In the genomic region with DNA sequence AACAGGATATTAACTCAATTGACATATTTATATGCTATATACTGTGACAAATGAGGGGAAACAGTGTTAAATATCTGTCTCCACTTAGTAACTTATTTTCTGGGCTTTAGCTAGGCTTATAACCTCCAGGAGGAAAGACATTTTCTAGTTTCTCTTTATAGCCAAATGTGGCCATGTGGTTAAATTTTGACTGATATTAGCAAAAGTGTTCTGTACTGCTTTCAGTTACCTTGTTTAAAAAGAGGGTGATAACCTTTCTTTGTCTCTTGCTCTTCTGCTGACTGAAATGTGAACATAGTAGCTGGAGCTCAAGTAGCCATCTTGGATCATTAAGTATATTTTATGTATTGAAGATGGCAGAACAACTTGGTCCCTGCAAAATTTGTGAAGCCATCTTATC, we compare ENCODE assay signal across 15 cellular contexts.
"Had no signal": no experiment of that assay in that cellular context is flagged by ENCODE, and none has a peak within 500 bp of the region (broad histone marks: within the 10 kb centered on the region; RNA-seq: fewer than 3 reads in every experiment).

No MANE protein-coding gene starts in this region.

- FAIRE-seq: keratinocyte had no signal

- H3K4me3 Mint-ChIP-seq: nephron, WTC11 had no signal

- H3K4me3 ChIP-seq: coronary artery, gastrocnemius medialis, heart right ventricle, stomach, thoracic aorta had no signal

- DNase-seq: activated CD4-positive, alpha-beta T cell treated with anti-CD3 and anti-CD28 coated beads for 48 hours; activated naive CD4-positive, alpha-beta T cell treated with anti-CD3 and anti-CD28 coated beads, Interleukin-2, amount 50 U/mL, for 16 hours; activated T-cell treated with anti-CD3 and anti-CD28 coated beads for 4 hours; central memory CD4-positive, alpha-beta T cell; effector CD8-positive, alpha-beta T cell; gastrocnemius medialis; heart right ventricle; mesendoderm; stimulated activated CD4-positive, alpha-beta T cell treated with anti-CD3 and anti-CD28 coated beads, Interleukin-4, amount 100 ng/mL, for 1 hour had no signal

- H3K27ac ChIP-seq: coronary artery, gastrocnemius medialis, heart right ventricle, stomach, thoracic aorta had no signal

- H3K36me3 ChIP-seq: gastrocnemius medialis, heart right ventricle, stomach, thoracic aorta had no signal

- H3K4me1 Mint-ChIP-seq: nephron had no signal

- H3K27me3 ChIP-seq: gastrocnemius medialis, heart right ventricle, stomach had no signal

- ATAC-seq: gastrocnemius medialis, heart right ventricle, WTC11 had no signal

- H3K4me1 ChIP-seq: gastrocnemius medialis, heart right ventricle had no signal

- H3K9me3 ChIP-seq: gastrocnemius medialis, stomach, thoracic aorta had no signal

- H3K36me3 Mint-ChIP-seq: WTC11 had no signal
